ENCODE assay signal across 2 cellular contexts in genomic region chr1:151510614-151510956, GRCh38.
TF ChIP-seq lines count a peak whose summit lies in the region.

No MANE protein-coding gene starts in this region.

TF ChIP-seq in SK-N-SH, 30 proteins besides CTCF, POLR2A, EP300 and RAD21 (continued from another document):
- TF ChIP-seq REST (IDR thresholded peaks at IDR 0.05; ENCODE audit: low read depth, low read length) (no peak), USF1 (IDR thresholded peaks at IDR 0.05; ENCODE audit: borderline replicate concordance, low read depth) (no peak), SMC3 (IDR thresholded peaks at IDR 0.05; ENCODE audit: low read depth, low read length) (no peak), SIN3A (IDR thresholded peaks at IDR 0.05; ENCODE audit: borderline replicate concordance, low read depth, low read length) (no peak), TCF12 (IDR thresholded peaks at IDR 0.05) (no peak), RCOR1 (IDR thresholded peaks at IDR 0.05; ENCODE audit: low read length) (no peak), PBX3 (IDR thresholded peaks at IDR 0.05) (no peak)
TF ChIP-seq in SK-N-SH: peak in this region for 0.

TF ChIP-seq in SK-N-SH treated with all-trans-retinoic acid at 6 μM for 48 hours, 23 proteins besides CTCF, POLR2A, EP300 and RAD21 (continued from another document):
- no peak for TF ChIP-seq POU6F1 (CRISPR knock-in tag; IDR thresholded peaks at IDR 0.05; ENCODE audit: borderline replicate concordance, low read depth)
TF ChIP-seq in SK-N-SH treated with all-trans-retinoic acid at 6 μM for 48 hours: peak in this region for 0.
